2 cellular contexts compared by ENCODE assay signal in the genomic region with DNA sequence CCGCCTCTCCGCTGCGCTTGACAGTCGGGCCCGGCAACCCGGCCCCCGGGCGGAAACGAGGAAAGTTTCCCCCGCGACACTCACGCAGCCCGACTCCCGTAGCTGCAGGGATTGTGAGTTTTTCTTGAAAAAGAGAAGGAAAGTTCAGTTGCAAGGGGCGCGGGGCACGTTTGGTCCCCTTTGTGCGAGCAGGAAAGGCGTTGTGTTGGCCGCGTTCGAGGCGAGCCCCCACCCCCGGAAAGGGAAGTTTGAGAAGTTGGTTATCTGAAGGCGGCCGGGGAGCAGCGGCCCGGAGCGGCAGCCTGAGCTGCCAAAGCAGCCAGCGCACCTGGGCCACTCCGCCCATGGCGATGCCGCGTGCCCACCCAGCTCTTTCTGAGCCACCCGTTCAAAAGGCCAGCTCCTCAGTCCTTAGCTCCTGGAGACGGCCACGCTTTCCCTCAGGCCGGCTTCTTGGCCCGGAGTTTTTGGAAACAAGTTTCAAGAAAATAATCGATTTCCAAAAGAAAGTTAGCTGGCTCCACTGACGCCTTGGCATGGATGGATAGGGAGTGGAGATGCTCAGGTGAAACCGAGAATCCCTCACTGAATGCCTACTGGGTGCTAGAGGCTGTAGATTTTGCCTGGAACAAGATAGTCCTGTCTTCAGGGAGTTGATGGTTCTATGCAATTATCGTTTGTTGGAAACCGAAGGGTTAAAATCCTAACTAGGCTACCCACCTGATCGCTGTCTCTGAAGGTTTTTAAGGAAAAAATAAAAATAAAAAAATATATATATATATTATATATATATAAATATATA.
TF ChIP-seq lines count a peak whose summit lies in the region.

No MANE protein-coding gene starts in this region.

TF ChIP-seq in WTC11, 78 proteins besides CTCF, POLR2A, EP300 and RAD21 (continues in another document):
- TF ChIP-seq, protein P1, sequence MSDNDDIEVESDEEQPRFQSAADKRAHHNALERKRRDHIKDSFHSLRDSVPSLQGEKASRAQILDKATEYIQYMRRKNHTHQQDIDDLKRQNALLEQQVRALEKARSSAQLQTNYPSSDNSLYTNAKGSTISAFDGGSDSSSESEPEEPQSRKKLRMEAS (CRISPR knock-in tag; IDR thresholded peaks at IDR 0.05), result peak; percentile 63
- TF ChIP-seq, protein P2, sequence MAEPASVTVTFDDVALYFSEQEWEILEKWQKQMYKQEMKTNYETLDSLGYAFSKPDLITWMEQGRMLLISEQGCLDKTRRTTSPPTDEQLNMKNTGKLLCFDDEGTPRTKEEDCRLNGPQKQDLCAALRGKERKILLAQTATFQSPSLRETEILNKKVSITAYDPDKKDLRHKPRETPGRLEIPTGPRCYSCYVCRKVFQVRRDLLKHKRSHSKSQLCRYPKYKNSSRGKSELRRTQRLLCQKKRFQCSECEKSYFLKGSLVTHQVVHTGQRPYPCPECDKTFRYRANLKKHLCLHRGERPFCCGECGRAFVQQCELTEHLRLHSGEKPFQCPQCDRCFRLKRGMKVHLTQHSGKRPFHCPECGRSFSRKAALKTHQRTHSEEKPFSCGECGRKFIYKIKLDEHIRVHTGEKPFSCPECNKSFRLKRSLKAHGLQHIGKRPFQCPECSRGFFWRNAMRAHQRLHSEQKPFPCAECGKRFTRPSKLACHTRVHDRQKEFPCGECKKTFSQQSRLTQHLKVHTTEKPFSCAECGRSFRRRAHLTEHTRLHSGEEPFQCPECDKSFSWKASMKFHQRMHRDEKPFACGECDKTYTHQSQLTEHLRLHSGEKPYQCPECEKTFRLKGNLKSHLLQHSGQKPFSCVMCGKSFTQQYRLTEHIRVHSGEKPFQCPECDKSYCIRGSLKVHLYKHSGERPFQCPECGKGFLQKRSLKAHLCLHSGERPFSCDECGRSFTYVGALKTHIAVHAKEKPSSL (CRISPR knock-in tag; conservative IDR thresholded peaks at IDR 0.05), result no peak
- TF ChIP-seq NR1H2 (CRISPR knock-in tag; IDR thresholded peaks at IDR 0.05) (no peak), SMAD3 (CRISPR knock-in tag; IDR thresholded peaks at IDR 0.05; ENCODE audit: borderline replicate concordance) (no peak), ZNF416 (CRISPR knock-in tag; IDR thresholded peaks at IDR 0.05) (no peak), ZNF671 (CRISPR knock-in tag; IDR thresholded peaks at IDR 0.05) (no peak), CREB1 (CRISPR knock-in tag; IDR thresholded peaks at IDR 0.05) (no peak), RORB (CRISPR knock-in tag; IDR thresholded peaks at IDR 0.05) (no peak), TEAD1 (CRISPR knock-in tag; IDR thresholded peaks at IDR 0.05) (no peak), ESRRA (CRISPR knock-in tag; IDR thresholded peaks at IDR 0.05; ENCODE audit: borderline replicate concordance) (no peak), ELF4 (CRISPR knock-in tag; IDR thresholded peaks at IDR 0.05; ENCODE audit: low read depth) (no peak), KAT7 (CRISPR knock-in tag; IDR thresholded peaks at IDR 0.05; ENCODE audit: borderline replicate concordance) (no peak)
- TF ChIP-seq, protein P3, sequence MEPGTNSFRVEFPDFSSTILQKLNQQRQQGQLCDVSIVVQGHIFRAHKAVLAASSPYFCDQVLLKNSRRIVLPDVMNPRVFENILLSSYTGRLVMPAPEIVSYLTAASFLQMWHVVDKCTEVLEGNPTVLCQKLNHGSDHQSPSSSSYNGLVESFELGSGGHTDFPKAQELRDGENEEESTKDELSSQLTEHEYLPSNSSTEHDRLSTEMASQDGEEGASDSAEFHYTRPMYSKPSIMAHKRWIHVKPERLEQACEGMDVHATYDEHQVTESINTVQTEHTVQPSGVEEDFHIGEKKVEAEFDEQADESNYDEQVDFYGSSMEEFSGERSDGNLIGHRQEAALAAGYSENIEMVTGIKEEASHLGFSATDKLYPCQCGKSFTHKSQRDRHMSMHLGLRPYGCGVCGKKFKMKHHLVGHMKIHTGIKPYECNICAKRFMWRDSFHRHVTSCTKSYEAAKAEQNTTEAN (CRISPR knock-in tag; IDR thresholded peaks at IDR 0.05), result no peak; the same call in 1 of the 2 replicates
- TF ChIP-seq, protein P4, sequence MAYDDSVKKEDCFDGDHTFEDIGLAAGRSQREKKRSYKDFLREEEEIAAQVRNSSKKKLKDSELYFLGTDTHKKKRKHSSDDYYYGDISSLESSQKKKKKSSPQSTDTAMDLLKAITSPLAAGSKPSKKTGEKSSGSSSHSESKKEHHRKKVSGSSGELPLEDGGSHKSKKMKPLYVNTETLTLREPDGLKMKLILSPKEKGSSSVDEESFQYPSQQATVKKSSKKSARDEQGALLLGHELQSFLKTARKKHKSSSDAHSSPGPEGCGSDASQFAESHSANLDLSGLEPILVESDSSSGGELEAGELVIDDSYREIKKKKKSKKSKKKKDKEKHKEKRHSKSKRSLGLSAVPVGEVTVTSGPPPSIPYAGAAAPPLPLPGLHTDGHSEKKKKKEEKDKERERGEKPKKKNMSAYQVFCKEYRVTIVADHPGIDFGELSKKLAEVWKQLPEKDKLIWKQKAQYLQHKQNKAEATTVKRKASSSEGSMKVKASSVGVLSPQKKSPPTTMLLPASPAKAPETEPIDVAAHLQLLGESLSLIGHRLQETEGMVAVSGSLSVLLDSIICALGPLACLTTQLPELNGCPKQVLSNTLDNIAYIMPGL (CRISPR knock-in tag; IDR thresholded peaks at IDR 0.05), result 0 out of 2 replicates have a peak, but pooled peaks have one; percentile 5
- TF ChIP-seq, protein P5, sequence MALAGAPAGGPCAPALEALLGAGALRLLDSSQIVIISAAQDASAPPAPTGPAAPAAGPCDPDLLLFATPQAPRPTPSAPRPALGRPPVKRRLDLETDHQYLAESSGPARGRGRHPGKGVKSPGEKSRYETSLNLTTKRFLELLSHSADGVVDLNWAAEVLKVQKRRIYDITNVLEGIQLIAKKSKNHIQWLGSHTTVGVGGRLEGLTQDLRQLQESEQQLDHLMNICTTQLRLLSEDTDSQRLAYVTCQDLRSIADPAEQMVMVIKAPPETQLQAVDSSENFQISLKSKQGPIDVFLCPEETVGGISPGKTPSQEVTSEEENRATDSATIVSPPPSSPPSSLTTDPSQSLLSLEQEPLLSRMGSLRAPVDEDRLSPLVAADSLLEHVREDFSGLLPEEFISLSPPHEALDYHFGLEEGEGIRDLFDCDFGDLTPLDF (CRISPR knock-in tag; IDR thresholded peaks at IDR 0.05), result 0 out of 2 replicates have a peak, but pooled peaks have one; percentile 21
- TF ChIP-seq, protein P6, sequence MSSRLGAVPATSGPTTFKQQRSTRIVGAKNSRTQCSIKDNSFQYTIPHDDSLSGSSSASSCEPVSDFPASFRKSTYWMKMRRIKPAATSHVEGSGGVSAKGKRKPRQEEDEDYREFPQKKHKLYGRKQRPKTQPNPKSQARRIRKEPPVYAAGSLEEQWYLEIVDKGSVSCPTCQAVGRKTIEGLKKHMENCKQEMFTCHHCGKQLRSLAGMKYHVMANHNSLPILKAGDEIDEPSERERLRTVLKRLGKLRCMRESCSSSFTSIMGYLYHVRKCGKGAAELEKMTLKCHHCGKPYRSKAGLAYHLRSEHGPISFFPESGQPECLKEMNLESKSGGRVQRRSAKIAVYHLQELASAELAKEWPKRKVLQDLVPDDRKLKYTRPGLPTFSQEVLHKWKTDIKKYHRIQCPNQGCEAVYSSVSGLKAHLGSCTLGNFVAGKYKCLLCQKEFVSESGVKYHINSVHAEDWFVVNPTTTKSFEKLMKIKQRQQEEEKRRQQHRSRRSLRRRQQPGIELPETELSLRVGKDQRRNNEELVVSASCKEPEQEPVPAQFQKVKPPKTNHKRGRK (CRISPR knock-in tag; IDR thresholded peaks at IDR 0.05; ENCODE audit: borderline replicate concordance), result no peak

TF ChIP-seq in HepG2, 621 proteins besides CTCF, POLR2A, EP300 and RAD21 (continued from another document and continues in another):
- TF ChIP-seq, protein P7, sequence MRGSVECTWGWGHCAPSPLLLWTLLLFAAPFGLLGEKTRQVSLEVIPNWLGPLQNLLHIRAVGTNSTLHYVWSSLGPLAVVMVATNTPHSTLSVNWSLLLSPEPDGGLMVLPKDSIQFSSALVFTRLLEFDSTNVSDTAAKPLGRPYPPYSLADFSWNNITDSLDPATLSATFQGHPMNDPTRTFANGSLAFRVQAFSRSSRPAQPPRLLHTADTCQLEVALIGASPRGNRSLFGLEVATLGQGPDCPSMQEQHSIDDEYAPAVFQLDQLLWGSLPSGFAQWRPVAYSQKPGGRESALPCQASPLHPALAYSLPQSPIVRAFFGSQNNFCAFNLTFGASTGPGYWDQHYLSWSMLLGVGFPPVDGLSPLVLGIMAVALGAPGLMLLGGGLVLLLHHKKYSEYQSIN (CRISPR knock-in tag; IDR thresholded peaks at IDR 0.05; ENCODE audit: borderline replicate concordance), result no peak
- TF ChIP-seq ISL2 (CRISPR knock-in tag; IDR thresholded peaks at IDR 0.05) (0 out of 2 replicates have a peak, but pooled peaks have one; percentile 19), ZNF501 (CRISPR knock-in tag; IDR thresholded peaks at IDR 0.05) (0 out of 2 replicates have a peak, but pooled peaks have one; percentile 35), ZNF652 (CRISPR knock-in tag; IDR thresholded peaks at IDR 0.05; ENCODE audit: borderline replicate concordance, low read depth) (peak; percentile 75), SALL1 (CRISPR knock-in tag; IDR thresholded peaks at IDR 0.05) (peak; percentile 19; the same call in 1 of the 2 replicates), HES4 (CRISPR knock-in tag; IDR thresholded peaks at IDR 0.05; ENCODE audit: borderline replicate concordance) (0 out of 2 replicates have a peak, but pooled peaks have one; percentile 6), ZNF792 (CRISPR knock-in tag; IDR thresholded peaks at IDR 0.05) (no peak), TOPORS (CRISPR knock-in tag; IDR thresholded peaks at IDR 0.05) (no peak), TAF1 (CRISPR knock-in tag; IDR thresholded peaks at IDR 0.05) (peak; percentile 16; the same call in 1 of the 2 replicates), SAFB2 (CRISPR knock-in tag; IDR thresholded peaks at IDR 0.05; ENCODE audit: borderline replicate concordance, low read depth) (0 out of 2 replicates have a peak, but pooled peaks have one; percentile 50), ZNF616 (CRISPR knock-in tag; IDR thresholded peaks at IDR 0.05; ENCODE audit: low read depth) (0 out of 2 replicates have a peak, but pooled peaks have one; percentile 24), SYNCRIP (IDR thresholded peaks at IDR 0.05; ENCODE audit: insufficient read depth, low read depth, low read length) (no peak)
- TF ChIP-seq, protein P8, sequence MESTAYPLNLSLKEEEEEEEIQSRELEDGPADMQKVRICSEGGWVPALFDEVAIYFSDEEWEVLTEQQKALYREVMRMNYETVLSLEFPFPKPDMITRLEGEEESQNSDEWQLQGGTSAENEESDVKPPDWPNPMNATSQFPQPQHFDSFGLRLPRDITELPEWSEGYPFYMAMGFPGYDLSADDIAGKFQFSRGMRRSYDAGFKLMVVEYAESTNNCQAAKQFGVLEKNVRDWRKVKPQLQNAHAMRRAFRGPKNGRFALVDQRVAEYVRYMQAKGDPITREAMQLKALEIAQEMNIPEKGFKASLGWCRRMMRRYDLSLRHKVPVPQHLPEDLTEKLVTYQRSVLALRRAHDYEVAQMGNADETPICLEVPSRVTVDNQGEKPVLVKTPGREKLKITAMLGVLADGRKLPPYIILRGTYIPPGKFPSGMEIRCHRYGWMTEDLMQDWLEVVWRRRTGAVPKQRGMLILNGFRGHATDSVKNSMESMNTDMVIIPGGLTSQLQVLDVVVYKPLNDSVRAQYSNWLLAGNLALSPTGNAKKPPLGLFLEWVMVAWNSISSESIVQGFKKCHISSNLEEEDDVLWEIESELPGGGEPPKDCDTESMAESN (CRISPR knock-in tag; conservative IDR thresholded peaks at IDR 0.05), result peak; percentile 72
- TF ChIP-seq, protein P9, sequence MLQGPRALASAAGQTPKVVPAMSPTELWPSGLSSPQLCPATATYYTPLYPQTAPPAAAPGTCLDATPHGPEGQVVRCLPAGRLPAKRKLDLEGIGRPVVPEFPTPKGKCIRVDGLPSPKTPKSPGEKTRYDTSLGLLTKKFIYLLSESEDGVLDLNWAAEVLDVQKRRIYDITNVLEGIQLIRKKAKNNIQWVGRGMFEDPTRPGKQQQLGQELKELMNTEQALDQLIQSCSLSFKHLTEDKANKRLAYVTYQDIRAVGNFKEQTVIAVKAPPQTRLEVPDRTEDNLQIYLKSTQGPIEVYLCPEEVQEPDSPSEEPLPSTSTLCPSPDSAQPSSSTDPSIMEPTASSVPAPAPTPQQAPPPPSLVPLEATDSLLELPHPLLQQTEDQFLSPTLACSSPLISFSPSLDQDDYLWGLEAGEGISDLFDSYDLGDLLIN (CRISPR knock-in tag; IDR thresholded peaks at IDR 0.05; ENCODE audit: borderline replicate concordance), result no peak
- TF ChIP-seq, protein P10, sequence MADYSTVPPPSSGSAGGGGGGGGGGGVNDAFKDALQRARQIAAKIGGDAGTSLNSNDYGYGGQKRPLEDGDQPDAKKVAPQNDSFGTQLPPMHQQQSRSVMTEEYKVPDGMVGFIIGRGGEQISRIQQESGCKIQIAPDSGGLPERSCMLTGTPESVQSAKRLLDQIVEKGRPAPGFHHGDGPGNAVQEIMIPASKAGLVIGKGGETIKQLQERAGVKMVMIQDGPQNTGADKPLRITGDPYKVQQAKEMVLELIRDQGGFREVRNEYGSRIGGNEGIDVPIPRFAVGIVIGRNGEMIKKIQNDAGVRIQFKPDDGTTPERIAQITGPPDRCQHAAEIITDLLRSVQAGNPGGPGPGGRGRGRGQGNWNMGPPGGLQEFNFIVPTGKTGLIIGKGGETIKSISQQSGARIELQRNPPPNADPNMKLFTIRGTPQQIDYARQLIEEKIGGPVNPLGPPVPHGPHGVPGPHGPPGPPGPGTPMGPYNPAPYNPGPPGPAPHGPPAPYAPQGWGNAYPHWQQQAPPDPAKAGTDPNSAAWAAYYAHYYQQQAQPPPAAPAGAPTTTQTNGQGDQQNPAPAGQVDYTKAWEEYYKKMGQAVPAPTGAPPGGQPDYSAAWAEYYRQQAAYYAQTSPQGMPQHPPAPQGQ (CRISPR knock-in tag; IDR thresholded peaks at IDR 0.05; ENCODE audit: borderline replicate concordance), result no peak
- TF ChIP-seq, protein P11, sequence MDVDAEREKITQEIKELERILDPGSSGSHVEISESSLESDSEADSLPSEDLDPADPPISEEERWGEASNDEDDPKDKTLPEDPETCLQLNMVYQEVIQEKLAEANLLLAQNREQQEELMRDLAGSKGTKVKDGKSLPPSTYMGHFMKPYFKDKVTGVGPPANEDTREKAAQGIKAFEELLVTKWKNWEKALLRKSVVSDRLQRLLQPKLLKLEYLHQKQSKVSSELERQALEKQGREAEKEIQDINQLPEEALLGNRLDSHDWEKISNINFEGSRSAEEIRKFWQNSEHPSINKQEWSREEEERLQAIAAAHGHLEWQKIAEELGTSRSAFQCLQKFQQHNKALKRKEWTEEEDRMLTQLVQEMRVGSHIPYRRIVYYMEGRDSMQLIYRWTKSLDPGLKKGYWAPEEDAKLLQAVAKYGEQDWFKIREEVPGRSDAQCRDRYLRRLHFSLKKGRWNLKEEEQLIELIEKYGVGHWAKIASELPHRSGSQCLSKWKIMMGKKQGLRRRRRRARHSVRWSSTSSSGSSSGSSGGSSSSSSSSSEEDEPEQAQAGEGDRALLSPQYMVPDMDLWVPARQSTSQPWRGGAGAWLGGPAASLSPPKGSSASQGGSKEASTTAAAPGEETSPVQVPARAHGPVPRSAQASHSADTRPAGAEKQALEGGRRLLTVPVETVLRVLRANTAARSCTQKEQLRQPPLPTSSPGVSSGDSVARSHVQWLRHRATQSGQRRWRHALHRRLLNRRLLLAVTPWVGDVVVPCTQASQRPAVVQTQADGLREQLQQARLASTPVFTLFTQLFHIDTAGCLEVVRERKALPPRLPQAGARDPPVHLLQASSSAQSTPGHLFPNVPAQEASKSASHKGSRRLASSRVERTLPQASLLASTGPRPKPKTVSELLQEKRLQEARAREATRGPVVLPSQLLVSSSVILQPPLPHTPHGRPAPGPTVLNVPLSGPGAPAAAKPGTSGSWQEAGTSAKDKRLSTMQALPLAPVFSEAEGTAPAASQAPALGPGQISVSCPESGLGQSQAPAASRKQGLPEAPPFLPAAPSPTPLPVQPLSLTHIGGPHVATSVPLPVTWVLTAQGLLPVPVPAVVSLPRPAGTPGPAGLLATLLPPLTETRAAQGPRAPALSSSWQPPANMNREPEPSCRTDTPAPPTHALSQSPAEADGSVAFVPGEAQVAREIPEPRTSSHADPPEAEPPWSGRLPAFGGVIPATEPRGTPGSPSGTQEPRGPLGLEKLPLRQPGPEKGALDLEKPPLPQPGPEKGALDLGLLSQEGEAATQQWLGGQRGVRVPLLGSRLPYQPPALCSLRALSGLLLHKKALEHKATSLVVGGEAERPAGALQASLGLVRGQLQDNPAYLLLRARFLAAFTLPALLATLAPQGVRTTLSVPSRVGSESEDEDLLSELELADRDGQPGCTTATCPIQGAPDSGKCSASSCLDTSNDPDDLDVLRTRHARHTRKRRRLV (CRISPR knock-in tag; IDR thresholded peaks at IDR 0.05), result 0 out of 2 replicates have a peak, but pooled peaks have one; percentile 13
